25 cellular contexts compared by ENCODE assay signal in genomic region chr4:144716778-144717177, GRCh38.
"Had no signal": no experiment of that assay in that cellular context is flagged by ENCODE, and none has a peak within 500 bp of the region (broad histone marks: within the 10 kb centered on the region; RNA-seq: fewer than 3 reads in every experiment).

No MANE protein-coding gene starts in this region.

- H3K36me3 ChIP-seq: esophagus squamous epithelium, gastrocnemius medialis, ovary, thoracic aorta had no signal

- DNase-seq: activated CD4-positive, alpha-beta T cell treated with anti-CD3 and anti-CD28 coated beads for 36 hours; activated CD4-positive, CD25-positive, alpha-beta regulatory T cell; activated CD8-positive, alpha-beta memory T cell treated with anti-CD3 and anti-CD28 coated beads, Interleukin-2, amount 10 ng/mL, durations not matched to agents 7 days and 5 days; activated CD8-positive, alpha-beta T cell treated with anti-CD3 and anti-CD28 coated beads, Interleukin-2, amount 10 ng/mL, durations not matched to agents 7 days and 5 days; activated effector memory CD4-positive, alpha-beta T cell treated with Interleukin-2 at 50 U/mL for 16 hours; activated naive CD4-positive, alpha-beta T cell treated with Interleukin-2 at 50 U/mL for 16 hours; anterior cingulate cortex; body of pancreas; cortex of kidney; esophagus squamous epithelium; gastrocnemius medialis; hippocampal formation; midbrain; naive thymus-derived CD4-positive, alpha-beta T cell; ovary; retina; stimulated activated CD4-positive, alpha-beta T cell treated with anti-CD3 and anti-CD28 coated beads, Interleukin-12 subunit alpha, Interleukin-12 subunit beta, amount 100 ng/mL, for 4 hours; stimulated activated CD4-positive, alpha-beta T cell treated with anti-CD3 and anti-CD28 coated beads, Interleukin-4, amount 100 ng/mL, for 24 hours; trophoblast cell had no signal

- FAIRE-seq: keratinocyte, urothelium cell line had no signal

- ATAC-seq: activated CD4-positive, alpha-beta T cell treated with anti-CD3 and anti-CD28 coated beads for 36 hours; activated CD8-positive, alpha-beta memory T cell treated with anti-CD3 and anti-CD28 coated beads, Interleukin-2, amount 10 ng/mL, durations not matched to agents 7 days and 5 days; activated CD8-positive, alpha-beta T cell treated with anti-CD3 and anti-CD28 coated beads, Interleukin-2, amount 10 ng/mL, durations not matched to agents 7 days and 5 days; body of pancreas; gastrocnemius medialis; naive thymus-derived CD4-positive, alpha-beta T cell; sciatic nerve; stimulated activated effector memory CD8-positive, alpha-beta T cell treated with anti-CD3 and anti-CD28 coated beads, Interleukin-12 subunit alpha, Interleukin-12 subunit beta, amount 100 ng/mL, for 72 hours had no signal

- H3K27me3 ChIP-seq: body of pancreas, esophagus squamous epithelium, gastrocnemius medialis, ovary had no signal

- H3K4me3 ChIP-seq: body of pancreas, esophagus squamous epithelium, gastrocnemius medialis, ovary, skin epidermis, thoracic aorta had no signal
